1 cellular context compared by ENCODE assay signal in genomic region chr2:239204876-239205468, GRCh38.
TF ChIP-seq lines count a peak whose summit lies in the region.

No MANE protein-coding gene starts in this region.

TF ChIP-seq in GM23338, 12 proteins besides CTCF, POLR2A, EP300 and RAD21 (continued from another document):
- no peak for TF ChIP-seq ZNF462 (CRISPR knock-in tag; IDR thresholded peaks at IDR 0.05)
- TF ChIP-seq ETS1 (IDR thresholded peaks at IDR 0.05): no peak
- no peak for TF ChIP-seq EZH2phosphoT487 (IDR thresholded peaks at IDR 0.05; ENCODE audit: unreplicated experiment)
- TF ChIP-seq ZNF331 (CRISPR knock-in tag; IDR thresholded peaks at IDR 0.05; ENCODE audit: low read depth): no peak
